26 cellular contexts compared by ENCODE assay signal in the genomic region with DNA sequence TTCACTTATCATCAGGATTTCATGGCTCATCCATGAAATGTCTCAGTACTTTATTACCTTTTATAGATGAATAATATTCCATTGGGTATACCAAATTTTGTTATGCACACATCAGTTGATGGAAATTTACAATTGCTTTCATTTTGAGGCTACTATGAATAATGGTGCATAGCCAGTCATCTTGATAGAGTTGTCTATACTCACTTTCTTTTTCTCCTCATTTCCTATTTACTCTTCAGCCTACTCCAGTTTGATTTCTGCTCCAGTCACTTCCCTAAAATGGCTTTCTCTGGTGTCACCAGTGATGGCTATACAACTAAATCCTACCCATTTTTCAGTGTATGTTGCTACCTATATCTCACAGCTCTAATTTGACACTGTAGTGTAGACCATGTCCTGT.
A peak's percentile ranks its signal among the peaks of the same experiment; 100 is the strongest.
DNase-seq lines count a peak whose midpoint lies in the region; ATAC-seq, FAIRE-seq and TF ChIP-seq lines count a peak whose summit lies in the region.
"Had no signal": no experiment of that assay in that cellular context is flagged by ENCODE, and none has a peak within 500 bp of the region (broad histone marks: within the 10 kb centered on the region; RNA-seq: fewer than 3 reads in every experiment).

No MANE protein-coding gene starts in this region.

- CTCF ChIA-PET in A549 (lab: Yijun Ruan, JAX): no interaction called here

- no peaks in the 10 kb centered on the region for H3K27me3 Mint-ChIP-seq in effector memory CD8-positive, alpha-beta T cell
- H3K27me3 Mint-ChIP-seq in stimulated activated naive B cell treated with anti-CD40 and anti-IgM and Interleukin-4, amounts not matched to agents 10 μg/mL and 1 μg/mL and 100 μg/mL, for 72 hours: no peaks in the 10 kb centered on the region
- H3K27me3 Mint-ChIP-seq: CD4-positive, alpha-beta T cell had no signal

- no peak overlapping the region for H3K4me3 Mint-ChIP-seq in effector memory CD8-positive, alpha-beta T cell
- no peak overlapping the region for H3K4me3 Mint-ChIP-seq in stimulated activated naive B cell treated with anti-CD40 and anti-IgM and Interleukin-4, amounts not matched to agents 10 μg/mL and 1 μg/mL and 100 μg/mL, for 72 hours
- H3K4me3 Mint-ChIP-seq: CD4-positive, alpha-beta T cell; GM23338 had no signal

- no peak for TF ChIP-seq CTCF in A549 (IDR thresholded peaks at IDR 0.05)

- DNase-seq in A549 (ENCODE audit: low read depth in 1 of 2, low spot score in 1 of 2) (no peak), cerebellar nuclear complex (lab: John Stamatoyannopoulos, UW) (no peak)
- DNase-seq in effector memory CD8-positive, alpha-beta T cell: no peak
- no peak for DNase-seq in stimulated activated naive B cell treated with anti-CD40 and anti-IgM and Interleukin-4, amounts not matched to agents 10 μg/mL and 1 μg/mL and 100 μg/mL, for 72 hours
- DNase-seq: BE2C; Caco-2; CD4-positive, alpha-beta T cell; DMS153; GDM1; MV-4-11; NCI-H1417; NCI-H187; NCI-H2107; NCI-H2227 treated with DMSO at 0.1 percent for 48 hours; NCI-H524; PC-3; T1000 had no signal

- no peak for TF ChIP-seq EP300 in A549 (IDR thresholded peaks at IDR 0.05)

- no peaks in the 10 kb centered on the region for H3K9me3 ChIP-seq in A549
- H3K9me3 ChIP-seq: BE2C, Caco-2 had no signal

- no peaks in the 10 kb centered on the region for H3K36me3 Mint-ChIP-seq in effector memory CD8-positive, alpha-beta T cell (ENCODE audit: insufficient read depth)
- no peaks in the 10 kb centered on the region for H3K36me3 Mint-ChIP-seq in stimulated activated naive B cell treated with anti-CD40 and anti-IgM and Interleukin-4, amounts not matched to agents 10 μg/mL and 1 μg/mL and 100 μg/mL, for 72 hours

- no peak for TF ChIP-seq POLR2A in A549 (IDR thresholded peaks at IDR 0.05; ENCODE audit: low read length)

- no peaks in the 10 kb centered on the region for H3K4me1 Mint-ChIP-seq in effector memory CD8-positive, alpha-beta T cell (ENCODE audit: low read depth in 2 of 2)
- no peaks in the 10 kb centered on the region for H3K4me1 Mint-ChIP-seq in stimulated activated naive B cell treated with anti-CD40 and anti-IgM and Interleukin-4, amounts not matched to agents 10 μg/mL and 1 μg/mL and 100 μg/mL, for 72 hours

- no peak overlapping the region for H3K27ac ChIP-seq in A549
- H3K27ac ChIP-seq: 22Rv1, KMS-11, RWPE1 had no signal

- no peak overlapping the region for H3K4me2 ChIP-seq in A549
- H3K4me2 ChIP-seq: GM23338, KMS-11 had no signal

- H3K9me3 Mint-ChIP-seq in effector memory CD8-positive, alpha-beta T cell: peaks cover 0 to 3% of the 10 kb centered on the region in 2 donors
- H3K9me3 Mint-ChIP-seq in stimulated activated naive B cell treated with anti-CD40 and anti-IgM and Interleukin-4, amounts not matched to agents 10 μg/mL and 1 μg/mL and 100 μg/mL, for 72 hours: no peaks in the 10 kb centered on the region
- H3K9me3 Mint-ChIP-seq: CD4-positive, alpha-beta T cell; GM23338 had no signal

- no peak overlapping the region for H3K4me3 ChIP-seq in A549
- H3K4me3 ChIP-seq: GM23338 had no signal

- peak; percentile 56 for FAIRE-seq in A549 (lab: Jason Lieb, UNC)

- 0 out of 3 replicates have a peak, but pooled peaks cover 5% of the 10 kb centered on the region for H3K4me1 ChIP-seq in A549
- H3K4me1 ChIP-seq: BE2C, Caco-2 had no signal

- TF ChIP-seq RAD21 in A549 (conservative IDR thresholded peaks at IDR 0.05 in 1 of 2, IDR thresholded peaks at IDR 0.05 in 1 of 2): no peak

- ATAC-seq in A549: no peak
- peak; percentile 72 for ATAC-seq in GM18867 (IDR thresholded peaks at IDR 0.05; ENCODE audit: unreplicated experiment)
- peak; percentile 80 for ATAC-seq in GM21717 (IDR thresholded peaks at IDR 0.05; ENCODE audit: unreplicated experiment)
- ATAC-seq in HG03342 (IDR thresholded peaks at IDR 0.05; ENCODE audit: unreplicated experiment): peak; percentile 74
- ATAC-seq in HG03139 (IDR thresholded peaks at IDR 0.05; ENCODE audit: unreplicated experiment): no peak
- ATAC-seq in effector memory CD8-positive, alpha-beta T cell (replicated peaks): no peak
- ATAC-seq in stimulated activated naive B cell treated with anti-CD40 and anti-IgM and Interleukin-4, amounts not matched to agents 10 μg/mL and 1 μg/mL and 100 μg/mL, for 72 hours (replicated peaks): no peak
- ATAC-seq: GM23338, HCT116, PC-3 had no signal

- H3K27ac Mint-ChIP-seq in effector memory CD8-positive, alpha-beta T cell: no peak overlapping the region
- no peak overlapping the region for H3K27ac Mint-ChIP-seq in stimulated activated naive B cell treated with anti-CD40 and anti-IgM and Interleukin-4, amounts not matched to agents 10 μg/mL and 1 μg/mL and 100 μg/mL, for 72 hours
- H3K27ac Mint-ChIP-seq: CD4-positive, alpha-beta T cell; GM23338 had no signal

- POLR2A ChIA-PET in A549 (lab: Yijun Ruan, JAX): no interaction called here

TF ChIP-seq in A549, 52 proteins besides CTCF, POLR2A, EP300 and RAD21:
- TF ChIP-seq POLR2AphosphoS2 (conservative IDR thresholded peaks at IDR 0.05; ENCODE audit: low read length) (no peak), TFCP2L1 (CRISPR knock-in tag; IDR thresholded peaks at IDR 0.05) (no peak), RFX5 (IDR thresholded peaks at IDR 0.05) (no peak), GATA3 (IDR thresholded peaks at IDR 0.05; ENCODE audit: borderline replicate concordance) (no peak), RARB (CRISPR knock-in tag; IDR thresholded peaks at IDR 0.05) (no peak)
- TF ChIP-seq, protein P1, sequence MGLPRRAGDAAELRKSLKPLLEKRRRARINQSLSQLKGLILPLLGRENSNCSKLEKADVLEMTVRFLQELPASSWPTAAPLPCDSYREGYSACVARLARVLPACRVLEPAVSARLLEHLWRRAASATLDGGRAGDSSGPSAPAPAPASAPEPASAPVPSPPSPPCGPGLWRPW (IDR thresholded peaks at IDR 0.05): no peak

Comparison
In these comparisons a context has a peak if more than half of its experiments do, and no peak if none do; other contexts are left out.
1. ATAC-seq: peak in GM18867 (single experiment), GM21717 (single experiment) and HG03342 (single experiment); none in A549 (0 of 2), HG03139 (single experiment), effector memory CD8-positive, alpha-beta T cell (single experiment) and stimulated activated naive B cell treated with anti-CD40 and anti-IgM and Interleukin-4, amounts not matched to agents 10 μg/mL and 1 μg/mL and 100 μg/mL, for 72 hours (0 of 2).